ENCODE assay signal across 13 cellular contexts in genomic region chr1:8562881-8563865, GRCh38.
DNase-seq lines count a peak whose midpoint lies in the region; ATAC-seq, FAIRE-seq and TF ChIP-seq lines count a peak whose summit lies in the region.
"Had no signal": no experiment of that assay in that cellular context is flagged by ENCODE, and none has a peak within 500 bp of the region (broad histone marks: within the 10 kb centered on the region; RNA-seq: fewer than 3 reads in every experiment).

No MANE protein-coding gene starts in this region.

- peak overlapping the region; percentile 81 to 95 (median 95) for H3K27ac Mint-ChIP-seq in IgD-negative memory B cell

- peaks cover 31 to 100% (median 86%) of the 10 kb centered on the region in 11 experiments; a peak in 21 of 22 replicates for H4K20me1 ChIP-seq in BLaER1 treated with 17β-estradiol and CSF1 and Interleukin-3, amounts not matched to agents 10 nM and 100 nM
- H4K20me1 ChIP-seq in GM12878 (ENCODE audit: control insufficient read depth, insufficient read depth) = no peaks in the 10 kb centered on the region

- no TSS peak for BruUV-seq in GM12878 (replicated peaks; lab: Mats Ljungman, UMichigan)

- H2AFZ ChIP-seq in GM12878 (ENCODE audit: control insufficient read depth, low read depth, low read length) (no peak overlapping the region), mesenchymal stem cell (ENCODE audit: low read depth, low read length) (no peak overlapping the region)

- no peak overlapping the region for H4K8ac ChIP-seq in mesenchymal stem cell (ENCODE audit: low read length)

- intact Hi-C loops in GM12878 (cut with micrococcal nuclease; ENCODE audit: unreplicated experiment) = no loop called here

- no peak overlapping the region for H4K91ac ChIP-seq in mesenchymal stem cell (ENCODE audit: low read length)

- no peak overlapping the region for H3K4ac ChIP-seq in mesenchymal stem cell (ENCODE audit: low read depth in 1 of 2, low read length in 2 of 2)

- no peak overlapping the region for H2BK15ac ChIP-seq in mesenchymal stem cell (ENCODE audit: low read depth, poor library complexity, severe bottlenecking)

- no peak for FAIRE-seq in GM12878 (lab: Jason Lieb, UNC)
- FAIRE-seq: small intestine had no signal

- no peaks in the 10 kb centered on the region for H3K9me3 ChIP-seq in BLaER1 treated with 17β-estradiol and CSF1 and Interleukin-3, amounts not matched to agents 10 nM and 100 nM (replicated peaks in 1 of 11)
- H3K9me3 ChIP-seq in GM12878 (replicated peaks; ENCODE audit: control insufficient read depth, insufficient read depth, low read length) (no peaks in the 10 kb centered on the region), mesenchymal stem cell (ENCODE audit: control insufficient read depth, low read length) (no peaks in the 10 kb centered on the region)

- no peak overlapping the region for H2BK5ac ChIP-seq in mesenchymal stem cell (ENCODE audit: low read depth, low read length, poor library complexity, severe bottlenecking)

- H3K9ac ChIP-seq in BLaER1 treated with 17β-estradiol and CSF1 and Interleukin-3, amounts not matched to agents 10 nM and 100 nM = peak overlapping the region in 7 of 11 experiments; percentile 3 to 42 (median 8); a peak in 5 of 22 replicates
- H3K9ac ChIP-seq in GM12878 (ENCODE audit: control insufficient read depth, insufficient read depth, low read length) (no peak overlapping the region), mesenchymal stem cell (ENCODE audit: low read length) (peak overlapping the region; percentile 47)

- H2AK5ac ChIP-seq in mesenchymal stem cell (ENCODE audit: low read length, severe bottlenecking) = peak overlapping the region; percentile 69

- no peak for TF ChIP-seq POLR2A in GM12878 (IDR thresholded peaks at IDR 0.05; ENCODE audit: low read depth, low read length)

- no peak for TF ChIP-seq RAD21 in GM12878 (IDR thresholded peaks at IDR 0.05; ENCODE audit: insufficient read depth, low read depth, low read length)

- H3K27me3 Mint-ChIP-seq in IgD-negative memory B cell = no peaks in the 10 kb centered on the region

- peak overlapping the region in 2 of 4 donors; percentile 11 to 65 for H3K4me3 Mint-ChIP-seq in IgD-negative memory B cell

- peaks cover 31 to 52% (median 43%) of the 10 kb centered on the region in 10 experiments for H3K4me1 ChIP-seq in BLaER1 treated with 17β-estradiol and CSF1 and Interleukin-3, amounts not matched to agents 10 nM and 100 nM
- H3K4me1 ChIP-seq in GM12878 (ENCODE audit: control insufficient read depth, insufficient read depth, low read length) (peaks cover 15% of the 10 kb centered on the region), mesenchymal stem cell (ENCODE audit: control insufficient read depth, insufficient read depth, low read depth, low read length) (peaks cover 7% of the 10 kb centered on the region)

- no peak overlapping the region for H3K23ac ChIP-seq in mesenchymal stem cell (ENCODE audit: low read length in 2 of 2)

- TF ChIP-seq EP300 in GM12878 (IDR thresholded peaks at IDR 0.05; ENCODE audit: borderline replicate concordance in 1 of 2, control insufficient read depth in 1 of 2, low read depth in 2 of 2, low read length in 2 of 2) = no peak

- peaks cover 2% of the 10 kb centered on the region for H3K79me2 ChIP-seq in GM12878 (ENCODE audit: control insufficient read depth, insufficient read depth, low read length)

- no peaks in the 10 kb centered on the region for H3K27me3 ChIP-seq in BLaER1 treated with 17β-estradiol and CSF1 and Interleukin-3, amounts not matched to agents 10 nM and 100 nM
- H3K27me3 ChIP-seq in GM12878 (replicated peaks in 1 of 2; ENCODE audit: control insufficient read depth in 2 of 2, insufficient read depth in 2 of 2, low read length in 1 of 2) (no peaks in the 10 kb centered on the region), mesenchymal stem cell (ENCODE audit: control insufficient read depth in 1 of 2, insufficient read depth in 1 of 2, low read length in 2 of 2) (no peaks in the 10 kb centered on the region)

- peaks cover 5% of the 10 kb centered on the region for H3K36me3 Mint-ChIP-seq in IgD-negative memory B cell

- CTCF ChIA-PET in GM12878 (lab: Yijun Ruan, JAX) = interaction anchor here (1.0 to 13.0 kb wide), 25 partner anchors 7 to 548 kb away, joined by 3 to 211 read pairs (median 9); no protein-coding TSS in a partner anchor

- H3K18ac ChIP-seq in mesenchymal stem cell (ENCODE audit: low read depth in 1 of 2, low read length in 2 of 2) = peak overlapping the region in 1 of 2 experiments; percentile 50

- peaks cover 22% of the 10 kb centered on the region for H3K79me1 ChIP-seq in mesenchymal stem cell (replicated peaks; ENCODE audit: low read length, poor library complexity, severe bottlenecking)

- ATAC-seq in GM12878 (peak; percentile 13; the same call in 1 of the 3 replicates), HG02852 (IDR thresholded peaks at IDR 0.05; ENCODE audit: unreplicated experiment) (no peak)

- peaks cover 6 to 43% (median 24%) of the 10 kb centered on the region in 11 experiments; a peak in 18 of 22 replicates for H3K36me3 ChIP-seq in BLaER1 treated with 17β-estradiol and CSF1 and Interleukin-3, amounts not matched to agents 10 nM and 100 nM
- no peaks in the 10 kb centered on the region for H3K36me3 ChIP-seq in GM12878 (ENCODE audit: control insufficient read depth in 2 of 2, insufficient read depth in 2 of 2, low read length in 1 of 2)
- no peaks in the 10 kb centered on the region for H3K36me3 ChIP-seq in mesenchymal stem cell (ENCODE audit: control insufficient read depth in 1 of 2, insufficient read depth in 2 of 2, low read depth in 1 of 2, low read length in 2 of 2)

- H3K4me1 Mint-ChIP-seq in IgD-negative memory B cell = peaks cover 28 to 48% (median 33%) of the 10 kb centered on the region in 3 donors

- no peak for TF ChIP-seq CTCF in GM12878 (IDR thresholded peaks at IDR 0.05 in 2 of 3, conservative IDR thresholded peaks at IDR 0.05 in 1 of 3; ENCODE audit: control insufficient read depth in 2 of 3, extremely low read depth in 1 of 3, insufficient read depth in 1 of 3, low read depth in 3 of 3, low read length in 3 of 3)

- DNase-seq in GM12878 (ENCODE audit: low read depth, low spot score) (no peak), mesenchymal stem cell (no peak), DMS114 treated with DMSO at 0.1 percent for 48 hours (lab: John Stamatoyannopoulos, UW; ENCODE audit: unreplicated experiment) (no peak), ecto neural progenitor cell (ENCODE audit: low spot score) (no peak)
- no peak for DNase-seq in activated CD4-positive, alpha-beta T cell treated with anti-CD3 and anti-CD28 coated beads, Interleukin-2, amount 50 U/mL, for 1 hour
- DNase-seq: activated effector memory CD4-positive, alpha-beta T cell treated with anti-CD3 and anti-CD28 coated beads, Interleukin-2, amount 50 U/mL, for 16 hours; left colon; NCI-H2227 treated with DMSO at 0.1 percent for 48 hours; T-helper 1 cell had no signal

- in situ Hi-C loops in GM12878 (cut with MboI) = loop anchor here (5.0 kb wide), 3 partner anchors 109 to 279 kb away; no protein-coding TSS in a partner anchor

- POLR2A ChIA-PET in GM12878 (lab: Charles Lee) = interaction anchor here (0.7 to 1.6 kb wide), 5 partner anchors 101 to 286 kb away, joined by 3 to 7 read pairs (median 4); no protein-coding TSS in a partner anchor

- no peak overlapping the region for H2BK120ac ChIP-seq in mesenchymal stem cell (ENCODE audit: low read depth, low read length)

- WGBS in GM12878 (ENCODE audit: insufficient coverage, insufficient replicate concordance, low lambda C conversion rate, missing lambda C conversion rate) = 53% methylated on average over 4 of the region's 4 CpGs
- no CpG with 5 or more reads among the region's 4 CpGs for WGBS in mesenchymal stem cell

- H3K4me3 ChIP-seq in BLaER1 treated with 17β-estradiol and CSF1 and Interleukin-3, amounts not matched to agents 10 nM and 100 nM = no peak overlapping the region
- H3K4me3 ChIP-seq in GM12878 = no peak overlapping the region
- H3K4me3 ChIP-seq in mesenchymal stem cell (ENCODE audit: insufficient read depth in 1 of 2, low read depth in 1 of 2, low read length in 2 of 2) = peak overlapping the region in 1 of 2 experiments; percentile 26

- H3K14ac ChIP-seq in mesenchymal stem cell (ENCODE audit: low read length in 2 of 2) = no peak overlapping the region

- RAD21 ChIA-PET in GM12878 (lab: Charles Lee; ENCODE audit: unreplicated experiment) = interaction anchor here (0.9 to 8.5 kb wide), 22 partner anchors 16 to 499 kb away, joined by 3 to 174 read pairs (median 6); no protein-coding TSS in a partner anchor

- H3K4me2 ChIP-seq in BLaER1 treated with 17β-estradiol and CSF1 and Interleukin-3, amounts not matched to agents 10 nM and 100 nM = peak overlapping the region; percentile 38 to 67 (median 57); a peak in 20 of 22 replicates
- no peak overlapping the region for H3K4me2 ChIP-seq in GM12878 (ENCODE audit: control insufficient read depth, insufficient read depth)
- H3K4me2 ChIP-seq in mesenchymal stem cell (ENCODE audit: low read length, poor library complexity, severe bottlenecking) = no peak overlapping the region

- SMC1A ChIA-PET in GM12878 (lab: Charles Lee; ENCODE audit: uncharacterized antibody, unreplicated experiment) = interaction anchor here (1.0 to 8.5 kb wide), 29 partner anchors 8 to 286 kb away, joined by 3 to 258 read pairs (median 5); no protein-coding TSS in a partner anchor

- H3K9me3 Mint-ChIP-seq in IgD-negative memory B cell = no peaks in the 10 kb centered on the region

- H2BK12ac ChIP-seq in mesenchymal stem cell (ENCODE audit: low read length in 2 of 2) = no peak overlapping the region

- H3K27ac ChIP-seq in BLaER1 treated with 17β-estradiol and CSF1 and Interleukin-3, amounts not matched to agents 10 nM and 100 nM = peak overlapping the region in 9 of 11 experiments; percentile 25 to 54 (median 41); a peak in 17 of 22 replicates
- H3K27ac ChIP-seq in GM12878 (ENCODE audit: control insufficient read depth, insufficient read depth) (no peak overlapping the region), mesenchymal stem cell (ENCODE audit: low read length, poor library complexity, severe bottlenecking) (peak overlapping the region; percentile 3)

TF ChIP-seq in GM12878, 131 proteins besides CTCF, POLR2A, EP300 and RAD21 (continues in another document):
- TF ChIP-seq CREB1 (IDR thresholded peaks at IDR 0.05; ENCODE audit: low read depth) = no peak
- no peak for TF ChIP-seq SREBF1 (IDR thresholded peaks at IDR 0.05; ENCODE audit: low read length)
- no peak for TF ChIP-seq SUPT20H (IDR thresholded peaks at IDR 0.05; ENCODE audit: borderline replicate concordance, control insufficient read depth, low read depth, low read length)
- no peak for TF ChIP-seq ZNF622 (IDR thresholded peaks at IDR 0.05)
- no peak for TF ChIP-seq ETV6 (conservative IDR thresholded peaks at IDR 0.05 in 1 of 2, IDR thresholded peaks at IDR 0.05 in 1 of 2; ENCODE audit: borderline replicate concordance in 1 of 2, low read depth in 1 of 2)
- no peak for TF ChIP-seq GATAD2B (conservative IDR thresholded peaks at IDR 0.05; ENCODE audit: low read depth)

Comparison
In these comparisons a context has a peak if more than half of its experiments do, and no peak if none do; other contexts are left out.
1. H3K4me2 ChIP-seq: peak in BLaER1 treated with 17β-estradiol and CSF1 and Interleukin-3, amounts not matched to agents 10 nM and 100 nM (11 of 11); none in GM12878 (single experiment) and mesenchymal stem cell (single experiment).